Comparison of ENCODE assay signal across 9 cellular contexts in the genomic region with DNA sequence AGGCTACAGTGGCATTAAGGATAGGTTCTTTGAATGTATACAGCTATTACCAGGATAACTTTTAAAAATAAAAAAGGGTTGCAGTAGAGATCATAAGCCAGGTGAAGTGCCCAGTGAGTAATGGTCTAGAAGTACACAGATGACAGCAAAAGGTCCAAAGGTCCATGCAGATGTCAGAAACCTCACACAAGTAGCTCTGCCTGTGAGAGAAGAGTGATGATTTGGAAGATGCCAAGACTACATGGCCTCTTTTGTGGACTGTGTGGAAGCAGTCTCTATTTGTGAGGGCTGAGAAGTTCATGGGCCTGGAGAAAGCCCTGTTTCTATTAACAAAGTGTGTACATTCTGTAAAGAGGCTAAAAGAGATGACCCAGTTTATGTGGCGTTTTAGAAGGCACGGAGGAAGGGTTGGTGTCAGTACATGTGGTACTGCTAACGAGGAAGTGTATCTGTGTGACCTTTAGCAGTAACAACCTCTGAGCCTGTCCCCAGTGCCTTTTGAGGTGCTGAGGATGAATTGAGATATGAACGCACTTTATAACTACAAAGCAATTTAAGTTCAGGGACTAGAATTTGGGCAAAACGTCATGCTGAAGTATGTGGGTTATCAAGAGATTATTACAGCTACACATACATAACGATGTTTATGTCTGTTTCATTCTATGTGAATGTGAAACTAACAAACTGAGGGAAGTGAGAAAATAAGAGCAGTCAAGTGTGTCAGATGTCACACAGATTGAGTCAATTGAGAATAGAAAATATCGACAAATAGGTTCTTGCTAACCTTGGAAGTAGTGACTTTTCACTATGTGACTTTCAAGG. TPM values are rescaled to one million over a fixed set of nuclear protein-coding genes. Genes with fewer than 3 reads are reported as not detected.
DNase-seq lines count a peak whose midpoint lies in the region; ATAC-seq, FAIRE-seq and TF ChIP-seq lines count a peak whose summit lies in the region.
"Had no signal": no experiment of that assay in that cellular context is flagged by ENCODE, and none has a peak within 500 bp of the region (broad histone marks: within the 10 kb centered on the region; RNA-seq: fewer than 3 reads in every experiment).

No MANE protein-coding gene starts in this region.

- H3K27me3 Mint-ChIP-seq in glutamatergic neuron (ENCODE audit: unreplicated experiment) (no peaks in the 10 kb centered on the region), osteocyte (ENCODE audit: unreplicated experiment) (no peaks in the 10 kb centered on the region)

- POLR2A ChIA-PET in HepG2 (lab: Yijun Ruan, JAX): interaction anchor here (0.6 to 2.1 kb wide), 2 partner anchors 8 to 131 kb away, joined by 4 to 23 read pairs; partner anchors contain the start of gene CYCS

- no peaks in the 10 kb centered on the region for H3K36me3 Mint-ChIP-seq in glutamatergic neuron (ENCODE audit: unreplicated experiment)
- peaks cover 16% of the 10 kb centered on the region for H3K36me3 Mint-ChIP-seq in osteocyte (ENCODE audit: unreplicated experiment)

- peaks cover 2 to 22% of the 10 kb centered on the region in 2 experiments; a peak in 4 of 5 replicates for H3K36me3 ChIP-seq in HepG2 (replicated peaks in 1 of 2; ENCODE audit: control insufficient read depth in 1 of 2, insufficient read depth in 2 of 2, low read length in 2 of 2)

- no peak overlapping the region for H2AFZ ChIP-seq in HepG2 (ENCODE audit: low read length)

- FAIRE-seq in HepG2 (lab: Jason Lieb, UNC): no peak
- FAIRE-seq: astrocyte had no signal

- H3K9ac ChIP-seq in HepG2 (ENCODE audit: insufficient read depth, low read depth, low read length): no peak overlapping the region

- H4K20me1 ChIP-seq in HepG2 (ENCODE audit: insufficient read depth, low read length): peaks cover 3% of the 10 kb centered on the region

- BruUV-seq in HepG2 (replicated peaks; lab: Mats Ljungman, UMichigan): no TSS peak

- no peaks in the 10 kb centered on the region for H3K27me3 ChIP-seq in HepG2 (ENCODE audit: control insufficient read depth in 1 of 2, insufficient read depth in 2 of 2, low read length in 2 of 2)

- TF ChIP-seq CTCF in HepG2 (CRISPR knock-in tag; IDR thresholded peaks at IDR 0.05) (no peak), glutamatergic neuron (IDR thresholded peaks at IDR 0.05; ENCODE audit: partially characterized antibody, unreplicated experiment) (no peak), osteocyte (IDR thresholded peaks at IDR 0.05) (no peak)

- no peak for TF ChIP-seq RAD21 in HepG2 (CRISPR knock-in tag; IDR thresholded peaks at IDR 0.05)

- WGBS in HepG2 (ENCODE audit: low lambda C conversion rate): 79% methylated on average over 7 of the region's 7 CpGs

- H3K27ac ChIP-seq in HepG2 (ENCODE audit: extremely low read length, insufficient read depth, low read length): no peak overlapping the region

- H3K4me1 Mint-ChIP-seq in glutamatergic neuron (ENCODE audit: low read depth, unreplicated experiment) (no peaks in the 10 kb centered on the region), osteocyte (ENCODE audit: unreplicated experiment) (no peaks in the 10 kb centered on the region)

- TF ChIP-seq EP300 in HepG2 (IDR thresholded peaks at IDR 0.05; ENCODE audit: low read depth in 2 of 2, low read length in 2 of 2): no peak
- TF ChIP-seq EP300 in HepG2 (CRISPR knock-in tag; IDR thresholded peaks at IDR 0.05; ENCODE audit: borderline replicate concordance): no peak

- ATAC-seq in GM18502 (IDR thresholded peaks at IDR 0.05; ENCODE audit: poor library complexity, unreplicated experiment) (peak; percentile 90), GM21515 (IDR thresholded peaks at IDR 0.05; ENCODE audit: unreplicated experiment) (peak; percentile 85), HG03565 (IDR thresholded peaks at IDR 0.05; ENCODE audit: unreplicated experiment) (peak; percentile 83), HepG2 (peak; percentile 66)

- H3K79me2 ChIP-seq in HepG2 (ENCODE audit: insufficient read depth, low read length): peaks cover 3% of the 10 kb centered on the region

- CTCF ChIA-PET in HepG2 (lab: Yijun Ruan, JAX; ENCODE audit: low intra/inter-chr PET ratio, low total read pairs): no interaction called here

- in situ Hi-C loops in HepG2 (cut with HindIII; ENCODE audit: extremely low pct_ligation_motif_present, low pct_unique_long_range_greater_than_20kb): no loop called here

- H3K4me2 ChIP-seq in HepG2 (ENCODE audit: low read depth, low read length): no peak overlapping the region

- H3K4me3 ChIP-seq in HepG2 (replicated peaks in 1 of 3; ENCODE audit: insufficient read depth in 1 of 3, low read depth in 2 of 3, low read length in 3 of 3): no peak overlapping the region

- H3K4me3 Mint-ChIP-seq in glutamatergic neuron (ENCODE audit: unreplicated experiment) (no peak overlapping the region), osteocyte (ENCODE audit: unreplicated experiment) (no peak overlapping the region)

- H3K4me1 ChIP-seq in HepG2 (ENCODE audit: insufficient read depth, low read length): peaks cover 21% of the 10 kb centered on the region

- TF ChIP-seq POLR2A in HepG2 (IDR thresholded peaks at IDR 0.05; ENCODE audit: insufficient read depth in 1 of 2, low read depth in 2 of 2, low read length in 2 of 2): peak in 1 of 2 experiments; percentile 60; a peak in 1 of 4 replicates

- DNase-seq in HepG2 (ENCODE audit: low spot score) (peak; percentile 39), NCI-H524 (lab: John Stamatoyannopoulos, UW) (no peak), glutamatergic neuron (no peak), osteocyte (ENCODE audit: extremely low spot score, unreplicated experiment) (no peak), NCI-H345 treated with DMSO at 0.1 percent for 48 hours (lab: John Stamatoyannopoulos, UW; ENCODE audit: unreplicated experiment) (no peak)

- H3K9me3 Mint-ChIP-seq in glutamatergic neuron (ENCODE audit: unreplicated experiment) (peaks cover under 1% of the 10 kb centered on the region), osteocyte (ENCODE audit: unreplicated experiment) (no peaks in the 10 kb centered on the region)

- H3K9me3 ChIP-seq in HepG2 (ENCODE audit: low read length): no peaks in the 10 kb centered on the region

- intact Hi-C loops in HepG2 (cut with micrococcal nuclease; ENCODE audit: unreplicated experiment): no loop called here

- no peak overlapping the region for H3K27ac Mint-ChIP-seq in glutamatergic neuron (ENCODE audit: unreplicated experiment)
- H3K27ac Mint-ChIP-seq in osteocyte (ENCODE audit: unreplicated experiment): no peak overlapping the region

TF ChIP-seq in HepG2, 621 proteins besides CTCF, POLR2A, EP300 and RAD21 (continues in another document):
- TF ChIP-seq SOX5 (CRISPR knock-in tag; IDR thresholded peaks at IDR 0.05; ENCODE audit: borderline replicate concordance): no peak
- TF ChIP-seq MXI1 (IDR thresholded peaks at IDR 0.05; ENCODE audit: borderline replicate concordance, low read depth, low read length): no peak
- TF ChIP-seq POLR2G (IDR thresholded peaks at IDR 0.05; ENCODE audit: low read depth, low read length): peak; percentile 62
- TF ChIP-seq ZNF556 (CRISPR knock-in tag; IDR thresholded peaks at IDR 0.05; ENCODE audit: borderline replicate concordance): no peak

RNA-seq across cellular contexts. Expression of gene CYCS, which starts 7.6 kb away (rescaled TPM):
- total RNA-seq in HepG2 (2016; rRNA removed; fragmentation: Illumina TruSeq; extraction: Trizol): 202 and 328 TPM in 2 replicates
- total RNA-seq in HepG2 (2016; cell fraction: cytosol; rRNA removed; fragmentation: Illumina TruSeq; extraction: Trizol; ENCODE audit: low read depth): 39.6 and 45.3 TPM in 2 replicates
- total RNA-seq in HepG2 (2016; cell fraction: insoluble cytoplasmic fraction; rRNA removed; fragmentation: Illumina TruSeq; extraction: Trizol): 207 and 339 TPM in 2 replicates
- 73.1 and 74.7 TPM in 2 replicates for total RNA-seq in HepG2 (2016; cell fraction: membrane; rRNA removed; fragmentation: Illumina TruSeq; extraction: Trizol)
- total RNA-seq in HepG2 (2016; cell fraction: nucleus; rRNA removed; fragmentation: Illumina TruSeq; extraction: Trizol): 70.5 and 80.2 TPM in 2 replicates
- 26.5 and 35.9 TPM in 2 replicates for polyA plus RNA-seq in HepG2 (2011; rRNA removed)
- 10.6 and 20.5 TPM in 2 replicates for polyA plus RNA-seq in HepG2 (2011; cell fraction: cytosol; rRNA removed)
- polyA plus RNA-seq in HepG2 (2011; cell fraction: nucleus; rRNA removed): 5.9 and 8.4 TPM in 2 replicates
- 96.6 and 104 TPM in 2 replicates for polyA plus RNA-seq in HepG2 (2012)
- 66.8 and 78.2 TPM in 2 replicates for polyA plus RNA-seq in HepG2 (2016; cell fraction: cytosol; fragmentation: Illumina TruSeq; extraction: Trizol; ENCODE audit: low read depth)
- polyA plus RNA-seq in HepG2 (2016; cell fraction: insoluble cytoplasmic fraction; fragmentation: Illumina TruSeq; extraction: Trizol; ENCODE audit: low read depth): 412 and 459 TPM in 2 replicates
- polyA plus RNA-seq in HepG2 (2016; cell fraction: membrane; fragmentation: Illumina TruSeq; extraction: Trizol; ENCODE audit: low read depth): 98.0 and 112 TPM in 2 replicates
- 127 and 128 TPM in 2 replicates for polyA plus RNA-seq in HepG2 (2016; cell fraction: nucleus; fragmentation: Illumina TruSeq; extraction: Trizol; ENCODE audit: insufficient read depth, low read depth)
- polyA minus RNA-seq in HepG2 (2011; rRNA and poly(A)+ RNA removed; ENCODE audit: low replicate concordance): 7.8 and 22.6 TPM in 2 replicates
- polyA minus RNA-seq in HepG2 (2011; cell fraction: cytosol; rRNA and poly(A)+ RNA removed): 20.9 and 23.8 TPM in 2 replicates
- polyA minus RNA-seq in HepG2 (2011; cell fraction: nucleus; rRNA and poly(A)+ RNA removed): 45.5 and 49.6 TPM in 2 replicates
- 127 TPM for total RNA-seq in glutamatergic neuron (ENCODE audit: unreplicated experiment)
- 61.3 and 65.2 TPM in 2 replicates for total RNA-seq in osteocyte
